Comparison of ENCODE assay signal across 12 cellular contexts in the genomic region with DNA sequence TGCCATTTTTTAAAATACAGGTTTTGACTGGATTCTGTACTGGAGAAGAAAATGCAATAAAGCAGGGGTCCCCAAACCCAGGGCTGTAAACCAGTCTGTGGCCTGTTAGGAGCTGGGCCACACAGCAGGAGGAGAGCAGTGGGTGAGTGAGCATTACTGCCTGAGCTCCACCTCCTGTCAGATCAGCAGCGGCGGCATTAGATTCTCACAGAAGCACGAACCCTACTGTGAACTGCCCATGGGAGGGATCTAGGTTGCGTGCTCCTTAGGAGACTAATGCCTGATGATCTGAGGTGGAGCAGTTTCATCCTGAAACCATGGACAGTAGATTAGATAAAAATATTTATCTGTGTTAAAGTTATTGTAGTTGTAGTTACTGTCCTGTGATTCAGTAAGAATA. TPM values are rescaled to one million over a fixed set of nuclear protein-coding genes. Genes with fewer than 3 reads are reported as not detected.
DNase-seq lines count a peak whose midpoint lies in the region; ATAC-seq and TF ChIP-seq lines count a peak whose summit lies in the region.
"Had no signal": no experiment of that assay in that cellular context is flagged by ENCODE, and none has a peak within 500 bp of the region (broad histone marks: within the 10 kb centered on the region; RNA-seq: fewer than 3 reads in every experiment).

No MANE protein-coding gene starts in this region.

- H3K4me1 ChIP-seq in thyroid gland: peaks cover 11 to 23% of the 10 kb centered on the region in 2 donors

- H3K4me3 ChIP-seq in astrocyte of the spinal cord (ENCODE audit: low read depth, low read length) (no peak overlapping the region), thyroid gland (replicated peaks in 1 of 3) (no peak overlapping the region)

- peaks cover 9 to 15% of the 10 kb centered on the region in 2 donors for H3K36me3 ChIP-seq in thyroid gland

- WGBS in thyroid gland, 2 donors: 39 to 56% methylated on average over 4 of the region's 4 CpGs

- no peaks in the 10 kb centered on the region for H3K27me3 ChIP-seq in thyroid gland

- H3K9me3 ChIP-seq in thyroid gland: no peaks in the 10 kb centered on the region

- peak overlapping the region in 1 of 3 donors; percentile 1 for H3K27ac ChIP-seq in thyroid gland

- intact Hi-C loops in Right ventricle myocardium superior (cut with DNase I): loop anchor here (5.0 kb wide), 1 partner anchor 47 kb away; a partner anchor contains a TSS
- intact Hi-C loops in cardiac septum (cut with DNase I): no loop called here
- intact Hi-C loops in thyroid gland (cut with DNase I): no loop called here

- DNase-seq in Right ventricle myocardium superior (no peak), cardiac septum (ENCODE audit: low spot score) (no peak), astrocyte of the spinal cord (ENCODE audit: low read depth, low spot score) (peak; percentile 66), iris pigment epithelial cell (ENCODE audit: low read depth) (peak; percentile 75), thyroid gland (peak; percentile 18 to 27), NCI-H2196 treated with DMSO at 0.1 percent for 48 hours (lab: John Stamatoyannopoulos, UW; ENCODE audit: unreplicated experiment) (no peak), NCI-H2081 treated with DMSO at 0.1 percent for 48 hours (lab: John Stamatoyannopoulos, UW) (no peak)
- DNase-seq: GDM1; MM.1S; stimulated activated CD4-positive, alpha-beta T cell treated with anti-CD3 and anti-CD28 coated beads, Interleukin-2, amount 100 ng/mL, for 48 hours had no signal

- ATAC-seq in Right ventricle myocardium superior (ENCODE audit: poor library complexity) (peak; percentile 61), GM19351 (IDR thresholded peaks at IDR 0.05; ENCODE audit: unreplicated experiment) (no peak)
- ATAC-seq: natural killer cell treated with Interleukin-12 subunit alpha and Interleukin-12 subunit beta and Interleukin-15 and Interleukin-18, amount 100 ng/mL, for 72 hours had no signal

- in situ Hi-C loops in astrocyte of the spinal cord (cut with HindIII; ENCODE audit: low sequenced_read_pairs): no loop called here

- TF ChIP-seq CTCF in astrocyte of the spinal cord (IDR thresholded peaks at IDR 0.05; ENCODE audit: low read depth, low read length) (no peak), thyroid gland (IDR thresholded peaks at IDR 0.05) (no peak)

- no peak for TF ChIP-seq POLR2A in thyroid gland (IDR thresholded peaks at IDR 0.05)

RNA-seq across cellular contexts. Expression of a gene that starts 17.6 kb away (rescaled TPM):
- total RNA-seq in Right ventricle myocardium superior (6.0 TPM), cardiac septum (9.7 TPM), thyroid gland (10 to 100 TPM; 10.5 to 17.4 (median 13.5) TPM)

RNA-seq across cellular contexts. Expression of a gene that starts 21.1 kb away (rescaled TPM):
- total RNA-seq in Right ventricle myocardium superior (40.2 TPM), cardiac septum (96.4 TPM), thyroid gland (10 to 100 TPM; 62.1 to 77.4 (median 76.4) TPM)

RNA-seq across cellular contexts. Expression of a gene that starts 49.0 kb away (rescaled TPM):
- 7.0 TPM for total RNA-seq in Right ventricle myocardium superior
- total RNA-seq in cardiac septum: 10.1 TPM
- total RNA-seq in thyroid gland: 10 to 100 TPM; 20.9 to 24.7 (median 24.6) TPM

Comparison
In these comparisons a context has a peak if more than half of its experiments do, and no peak if none do; other contexts are left out.
1. DNase-seq: peak in astrocyte of the spinal cord (single experiment), iris pigment epithelial cell (single experiment) and thyroid gland (2 of 2); none in Right ventricle myocardium superior (single experiment), cardiac septum (single experiment), NCI-H2196 treated with DMSO at 0.1 percent for 48 hours (single experiment) and NCI-H2081 treated with DMSO at 0.1 percent for 48 hours (single experiment).